ENCODE assay signal across 12 cellular contexts in genomic region chr18:44789704-44790103, GRCh38.
DNase-seq lines count a peak whose midpoint lies in the region; ATAC-seq and TF ChIP-seq lines count a peak whose summit lies in the region.
"Had no signal": no experiment of that assay in that cellular context is flagged by ENCODE, and none has a peak within 500 bp of the region (broad histone marks: within the 10 kb centered on the region; RNA-seq: fewer than 3 reads in every experiment).

No MANE protein-coding gene starts in this region.

- no peaks in the 10 kb centered on the region for H3K9me3 Mint-ChIP-seq in endodermal cell

- intact Hi-C loops in stomach (cut with DNase I; ENCODE audit: low total_unique reads), result no loop called here

- H3K4me1 Mint-ChIP-seq in endodermal cell, result peaks cover 43% of the 10 kb centered on the region

- DNase-seq in HPDE6-E6E7 (ENCODE audit: extremely low spot score) (peak; percentile 3), endodermal cell (no peak), left kidney (ENCODE audit: low read depth, low spot score) (peak; percentile 65), stomach (no peak), NCI-H1436 treated with DMSO at 0.1 percent for 48 hours (lab: John Stamatoyannopoulos, UW) (no peak), NOMO-1 treated with dmso at 0.1 percent for 144 hours (lab: John Stamatoyannopoulos, UW; ENCODE audit: unreplicated experiment) (no peak)
- no peak for DNase-seq in activated naive CD4-positive, alpha-beta T cell (lab: John Stamatoyannopoulos, UW)
- DNase-seq: amygdala, DMS79 treated with DMSO at 0.1 percent for 48 hours, OCI-M1, upper lobe of left lung had no signal

- no peaks in the 10 kb centered on the region for H3K36me3 Mint-ChIP-seq in endodermal cell (ENCODE audit: low read depth)

- WGBS in endodermal cell (ENCODE audit: insufficient coverage in 1 of 2, insufficient read length in 1 of 2), 2 experiments, result 73 to 90% methylated on average over 2 to 3 of the region's 4 CpGs
- 19 to 32% (median 28%) methylated on average over 4 of the region's 4 CpGs for WGBS in stomach, 5 donors

- no peak for TF ChIP-seq EP300 in stomach (IDR thresholded peaks at IDR 0.05)

- no peak for TF ChIP-seq POLR2A in stomach (IDR thresholded peaks at IDR 0.05)

- H3K27ac ChIP-seq in endodermal cell (ENCODE audit: low read depth, low read length), result peak overlapping the region; percentile 40
- peak overlapping the region in 4 of 5 donors; percentile 17 to 80 (median 66) for H3K27ac ChIP-seq in stomach

- H3K9ac ChIP-seq in endodermal cell (ENCODE audit: extremely low read depth, low read length, poor library complexity, severe bottlenecking), result no peak overlapping the region

- H3K9me3 ChIP-seq in endodermal cell (ENCODE audit: control insufficient read depth, low read length) (no peaks in the 10 kb centered on the region), stomach (no peaks in the 10 kb centered on the region)
- H3K9me3 ChIP-seq: upper lobe of left lung had no signal

- no peak overlapping the region for H3K4me3 Mint-ChIP-seq in endodermal cell

- H3K27me3 Mint-ChIP-seq in endodermal cell (ENCODE audit: insufficient read depth), result no peaks in the 10 kb centered on the region

- no peaks in the 10 kb centered on the region for H3K27me3 ChIP-seq in endodermal cell (ENCODE audit: control insufficient read depth, insufficient read depth, low read length, poor library complexity, severe bottlenecking)
- H3K27me3 ChIP-seq in stomach, result no peaks in the 10 kb centered on the region
- H3K27me3 ChIP-seq: upper lobe of left lung had no signal

- H3K4me3 ChIP-seq in endodermal cell (ENCODE audit: low read length), result no peak overlapping the region
- no peak overlapping the region for H3K4me3 ChIP-seq in stomach
- H3K4me3 ChIP-seq: upper lobe of left lung had no signal

- H3K27ac Mint-ChIP-seq in endodermal cell, result peak overlapping the region; percentile 42

- no peak for ATAC-seq in GM21737 (IDR thresholded peaks at IDR 0.05; ENCODE audit: unreplicated experiment)

- H3K36me3 ChIP-seq in endodermal cell (ENCODE audit: control insufficient read depth, insufficient read depth, low read length) (no peaks in the 10 kb centered on the region), stomach (no peaks in the 10 kb centered on the region)
- H3K36me3 ChIP-seq: upper lobe of left lung had no signal

- H3K4me1 ChIP-seq in endodermal cell (ENCODE audit: control insufficient read depth, insufficient read depth, low read length) (peaks cover 11% of the 10 kb centered on the region), stomach (peaks cover 4 to 78% (median 54%) of the 10 kb centered on the region in 4 donors)

- no peak for TF ChIP-seq CTCF in endodermal cell (conservative IDR thresholded peaks at IDR 0.05)
- TF ChIP-seq CTCF in stomach (IDR thresholded peaks at IDR 0.05), result no peak

Comparison
In these comparisons a context has a peak if more than half of its experiments do, and no peak if none do; other contexts are left out.
1. DNase-seq: peak in HPDE6-E6E7 (single experiment) and left kidney (single experiment); none in endodermal cell (single experiment), stomach (single experiment), NCI-H1436 treated with DMSO at 0.1 percent for 48 hours (single experiment), activated naive CD4-positive, alpha-beta T cell (0 of 4) and NOMO-1 treated with dmso at 0.1 percent for 144 hours (single experiment).